12 cellular contexts compared by ENCODE assay signal in the genomic region with DNA sequence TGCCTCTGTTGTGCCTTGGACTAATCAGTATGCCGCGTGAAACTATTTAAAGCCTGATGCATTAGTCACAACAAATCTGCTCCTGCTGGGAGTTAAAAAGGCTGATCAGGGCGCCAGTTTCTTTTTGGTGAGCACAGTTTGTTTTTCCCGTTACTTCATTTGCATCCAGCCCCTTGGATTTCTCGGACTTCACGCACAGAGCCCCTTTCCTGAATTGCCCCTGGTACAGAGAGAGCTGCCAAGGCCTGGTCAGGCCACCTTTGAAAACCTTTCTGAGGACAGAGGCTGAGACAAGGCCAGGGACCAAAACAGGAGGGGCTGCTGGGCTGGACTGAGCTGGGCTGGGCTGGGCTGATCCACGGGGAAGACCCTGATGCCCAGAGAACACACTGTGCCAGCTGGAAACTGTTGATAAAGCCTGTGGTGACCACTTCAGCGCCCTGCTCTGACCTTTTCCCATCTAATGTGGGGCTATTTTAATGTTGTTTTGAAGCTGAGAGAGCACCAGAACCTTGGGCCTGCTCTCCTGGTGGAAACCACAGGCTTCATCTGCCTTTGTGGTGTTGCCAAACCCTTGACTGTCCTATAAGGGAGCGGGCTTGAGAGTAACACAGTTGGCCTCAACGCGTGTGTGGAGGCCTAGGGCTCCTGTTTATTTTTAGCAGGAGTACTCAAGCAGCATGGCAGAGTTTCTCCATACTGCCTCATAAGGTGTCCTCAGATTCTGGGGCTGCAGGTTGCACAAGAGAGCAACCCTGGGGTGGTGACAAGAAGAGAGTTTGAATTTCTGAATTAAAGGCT. TPM values are rescaled to one million over a fixed set of nuclear protein-coding genes. Genes with fewer than 3 reads are reported as not detected.
DNase-seq lines count a peak whose midpoint lies in the region; ATAC-seq and TF ChIP-seq lines count a peak whose summit lies in the region.
"Had no signal": no experiment of that assay in that cellular context is flagged by ENCODE, and none has a peak within 500 bp of the region (broad histone marks: within the 10 kb centered on the region; RNA-seq: fewer than 3 reads in every experiment).

No MANE protein-coding gene starts in this region.

- no peak overlapping the region for H3K18ac ChIP-seq in mesendoderm (ENCODE audit: low read length)

- no peak overlapping the region for H3K4me2 ChIP-seq in mesendoderm (ENCODE audit: low read length)

- DNase-seq in G401 (ENCODE audit: low spot score) (peak; percentile 65), hypothalamus (lab: John Stamatoyannopoulos, UW) (peak in 38 of 51 donors; percentile 14 to 86 (median 62)), gastrocnemius medialis (peak in 1 of 2 donors; percentile 54), COLO668 (lab: John Stamatoyannopoulos, UW; ENCODE audit: unreplicated experiment) (no peak), mesendoderm (no peak), DMS79 (lab: John Stamatoyannopoulos, UW) (no peak)
- DNase-seq: activated CD8-positive, alpha-beta memory T cell treated with anti-CD3 and anti-CD28 coated beads, Interleukin-2, amount 10 ng/mL, durations not matched to agents 7 days and 5 days; adrenal gland; SHP77 had no signal

- ATAC-seq in gastrocnemius medialis (peak; percentile 81 to 87), GM21515 (IDR thresholded peaks at IDR 0.05; ENCODE audit: unreplicated experiment) (no peak)
- ATAC-seq: activated CD8-positive, alpha-beta memory T cell treated with anti-CD3 and anti-CD28 coated beads, Interleukin-2, amount 10 ng/mL, durations not matched to agents 7 days and 5 days had no signal

- no peak for TF ChIP-seq CTCF in gastrocnemius medialis (IDR thresholded peaks at IDR 0.05 in 4 of 5, conservative IDR thresholded peaks at IDR 0.05 in 1 of 5)

- H2BK120ac ChIP-seq in mesendoderm (ENCODE audit: low read depth, low read length): no peak overlapping the region

- peak overlapping the region; percentile 20 for H3K27ac ChIP-seq in cingulate gyrus (ENCODE audit: low read depth, low read length)
- peak overlapping the region; percentile 1 to 40 (median 28) for H3K27ac ChIP-seq in gastrocnemius medialis
- no peak overlapping the region for H3K27ac ChIP-seq in mesendoderm (ENCODE audit: low read depth, low read length)
- H3K27ac ChIP-seq: adrenal gland, HL-60 had no signal

- no peak overlapping the region for H3K23ac ChIP-seq in mesendoderm (ENCODE audit: low read length)

- H3K27me3 ChIP-seq in gastrocnemius medialis (no peaks in the 10 kb centered on the region), mesendoderm (ENCODE audit: insufficient read depth, low read length, poor library complexity) (no peaks in the 10 kb centered on the region)
- H3K27me3 ChIP-seq: adrenal gland had no signal

- H3K36me3 ChIP-seq in gastrocnemius medialis: no peaks in the 10 kb centered on the region
- H3K36me3 ChIP-seq in mesendoderm (ENCODE audit: control insufficient read depth, insufficient read depth, low read length): no peaks in the 10 kb centered on the region
- H3K36me3 ChIP-seq: adrenal gland had no signal

- intact Hi-C loops in gastrocnemius medialis (cut with DNase I; ENCODE audit: low total_unique reads): no loop called here

- H4K8ac ChIP-seq in mesendoderm (ENCODE audit: low read depth, low read length): no peak overlapping the region

- no peak overlapping the region for H2BK5ac ChIP-seq in mesendoderm (ENCODE audit: low read length)

- no peak overlapping the region for H3K4me3 ChIP-seq in gastrocnemius medialis
- H3K4me3 ChIP-seq in mesendoderm (ENCODE audit: low read length): no peak overlapping the region
- H3K4me3 ChIP-seq: adrenal gland had no signal

- no peak overlapping the region for H4K5ac ChIP-seq in mesendoderm (ENCODE audit: low read length)

- H3K4me1 ChIP-seq in gastrocnemius medialis (peaks cover 0 to 5% of the 10 kb centered on the region in 2 donors), mesendoderm (ENCODE audit: control insufficient read depth, low read depth, low read length) (no peaks in the 10 kb centered on the region)
- H3K4me1 ChIP-seq: adrenal gland had no signal

- no peaks in the 10 kb centered on the region for H3K79me1 ChIP-seq in mesendoderm (ENCODE audit: low read length)

- no peak overlapping the region for H2AK5ac ChIP-seq in mesendoderm (ENCODE audit: low read length)

- TF ChIP-seq POLR2A in gastrocnemius medialis (IDR thresholded peaks at IDR 0.05): no peak

- H2BK15ac ChIP-seq in mesendoderm (replicated peaks; ENCODE audit: low read depth): no peak overlapping the region

- H3K4ac ChIP-seq in mesendoderm (ENCODE audit: low read depth, low read length): no peak overlapping the region

- in situ Hi-C loops in G401 (cut with HindIII; ENCODE audit: low sequenced_read_pairs): no loop called here
- in situ Hi-C loops in gastrocnemius medialis (cut with MboI; ENCODE audit: low sequenced_read_pairs in 4 of 4): no loop called here

- no CpG with 5 or more reads among the region's 11 CpGs for WGBS in mesendoderm (ENCODE audit: extremely low coverage, insufficient coverage, low lambda C conversion rate)

- H3K9me3 ChIP-seq in gastrocnemius medialis: no peaks in the 10 kb centered on the region
- H3K9me3 ChIP-seq: adrenal gland had no signal

- no peak overlapping the region for H3K56ac ChIP-seq in mesendoderm (ENCODE audit: low read length)

- no peaks in the 10 kb centered on the region for H3K79me2 ChIP-seq in mesendoderm (ENCODE audit: control insufficient read depth, insufficient read depth, low read length)

- no peak overlapping the region for H3K9ac ChIP-seq in mesendoderm (ENCODE audit: low read length)

RNA-seq across cellular contexts. Expression of gene NAV2, which starts 44.2 kb away (rescaled TPM):
- total RNA-seq in G401 (2014; rRNA removed; shearing (Covaris generic)): 2.5 and 4.2 TPM in 2 replicates
- 1 to 10 TPM; 3.2 to 7.7 (median 5.5) TPM for total RNA-seq in gastrocnemius medialis
- polyA plus RNA-seq in mesendoderm (2013, experiment 1 of 2): 41.5 TPM
- polyA plus RNA-seq in mesendoderm (2013, experiment 2 of 2): 43.4 TPM

Comparison
In these comparisons a context has a peak if more than half of its experiments do, and no peak if none do; other contexts are left out.
1. DNase-seq: peak in G401 (single experiment) and hypothalamus (38 of 51); none in COLO668 (single experiment), mesendoderm (single experiment) and DMS79 (single experiment).